ENCODE assay signal across 19 cellular contexts in the genomic region with DNA sequence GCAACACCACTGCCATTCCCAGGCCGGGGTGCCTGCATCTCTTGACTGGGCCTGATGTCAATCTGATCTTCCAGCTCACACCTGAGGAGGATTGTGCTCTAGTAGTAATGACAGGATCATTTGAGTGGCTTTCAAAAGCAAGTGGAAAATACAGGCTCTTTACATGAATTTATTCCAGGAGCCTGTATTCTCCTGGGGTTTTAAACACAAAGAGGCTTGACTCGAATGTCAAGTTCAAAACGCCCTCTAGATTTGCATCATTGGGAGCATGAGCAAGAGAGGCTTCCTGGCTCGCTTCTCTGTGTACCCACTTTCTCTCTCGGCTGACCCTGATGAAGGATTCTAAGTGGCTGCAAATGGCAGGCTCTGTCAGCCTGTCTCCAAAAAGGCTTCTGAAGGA.
"Had no signal": no experiment of that assay in that cellular context is flagged by ENCODE, and none has a peak within 500 bp of the region (broad histone marks: within the 10 kb centered on the region; RNA-seq: fewer than 3 reads in every experiment).

No MANE protein-coding gene starts in this region.

- FAIRE-seq: colon had no signal

- DNase-seq: activated CD4-positive, alpha-beta T cell treated with anti-CD3 and anti-CD28 coated beads, Interleukin-2, amount 50 U/mL, for 1 hour; activated CD4-positive, CD25-positive, alpha-beta regulatory T cell treated with anti-CD3 and anti-CD28 coated beads, Interleukin-2, amount 50 U/mL, for 72 hours; activated CD8-positive, alpha-beta memory T cell treated with anti-CD3 and anti-CD28 coated beads, Interleukin-2, amount 50 U/mL, for 48 hours; activated effector memory CD4-positive, alpha-beta T cell treated with Interleukin-2 at 50 U/mL for 16 hours; activated naive CD4-positive, alpha-beta T cell treated with anti-CD3 and anti-CD28 coated beads, Interleukin-2, amount 10 ng/mL, durations not matched to agents 7 days and 5 days; activated naive CD8-positive, alpha-beta T cell treated with anti-CD3 and anti-CD28 coated beads, Interleukin-2, amount 50 U/mL, for 24 hours; activated T-cell treated with anti-CD3 and anti-CD28 coated beads, Interleukin-2, amount 50 U/mL, for 48 hours; anterior cingulate cortex; dorsolateral prefrontal cortex; endodermal cell; foreskin fibroblast; naive B cell; right cardiac atrium; stimulated activated CD4-positive, alpha-beta T cell treated with anti-CD3 and anti-CD28 coated beads, Interleukin-2, amount 100 ng/mL, for 48 hours; stomach had no signal

- H3K27me3 ChIP-seq: dorsolateral prefrontal cortex, stomach had no signal

- H3K9me3 ChIP-seq: prostate gland, stomach had no signal

- H3K4me3 ChIP-seq: dorsolateral prefrontal cortex, prostate gland, stomach had no signal

- H3K4me1 ChIP-seq: prostate gland, stomach had no signal

- H3K36me3 ChIP-seq: prostate gland had no signal

- H3K27ac ChIP-seq: dorsolateral prefrontal cortex, epithelial cell of prostate, prostate gland, stomach, VCaP had no signal
